22 cellular contexts compared by ENCODE assay signal in genomic region chr16:30136971-30137601, GRCh38. TPM values are rescaled to one million over a fixed set of nuclear protein-coding genes. Genes with fewer than 3 reads are reported as not detected.
DNase-seq lines count a peak whose midpoint lies in the region; TF ChIP-seq lines count a peak whose summit lies in the region.
"Had no signal": no experiment of that assay in that cellular context is flagged by ENCODE, and none has a peak within 500 bp of the region (broad histone marks: within the 10 kb centered on the region; RNA-seq: fewer than 3 reads in every experiment).

No MANE protein-coding gene starts in this region.

- peak overlapping the region in 7 of 8 donors; percentile 3 to 76 (median 65) for H3K27ac ChIP-seq in spleen
- H3K27ac ChIP-seq: 22Rv1, prostate gland had no signal

- H3K4me3 ChIP-seq in spleen: no peak overlapping the region
- H3K4me3 ChIP-seq: prostate gland had no signal

- H3K36me3 ChIP-seq in spleen: no peaks in the 10 kb centered on the region
- H3K36me3 ChIP-seq: prostate gland had no signal

- 53 to 82% (median 78%) methylated on average over 11 of the region's 11 CpGs for WGBS in spleen, 5 donors

- TF ChIP-seq CTCF in spleen (IDR thresholded peaks at IDR 0.05 in 8 of 11, conservative IDR thresholded peaks at IDR 0.05 in 3 of 11): no peak

- DNase-seq in NCI-H510A treated with DMSO at 0.1 percent for 48 hours (lab: John Stamatoyannopoulos, UW) (peak; percentile 36), NCI-H510A (lab: John Stamatoyannopoulos, UW) (no peak), NOMO-1 treated with dmso at 0.1 percent for 144 hours (lab: John Stamatoyannopoulos, UW; ENCODE audit: unreplicated experiment) (peak; percentile 74), globus pallidus (ENCODE audit: low spot score) (peak; percentile 45), spleen (no peak), cerebellum (ENCODE audit: low spot score) (no peak)
- no peak for DNase-seq in stimulated activated CD4-positive, alpha-beta T cell treated with anti-CD3 and anti-CD28 coated beads, Interleukin-15, amount 100 ng/mL, for 24 hours
- no peak for DNase-seq in activated T-cell treated with anti-CD3 and anti-CD28 coated beads, Interleukin-2, amount 50 U/mL, for 1 hour
- DNase-seq: activated B cell treated with CpG ODN at 0.5 μM for 24 hours; activated CD8-positive, alpha-beta T cell treated with anti-CD3 and anti-CD28 coated beads, Interleukin-2, amount 10 ng/mL, durations not matched to agents 7 days and 5 days; activated naive CD8-positive, alpha-beta T cell treated with anti-CD3 and anti-CD28 coated beads, Interleukin-2, amount 10 ng/mL, durations not matched to agents 7 days and 5 days; activated T-cell treated with anti-CD3 and anti-CD28 coated beads, Interleukin-2, amount 50 U/mL, for 72 hours; DMS79; erythroblast; H7; mesenchymal stem cell; natural killer cell; NCI-H2029; RPMI8226; trophoblast cell had no signal

- intact Hi-C loops in spleen (cut with DNase I; ENCODE audit: low total_unique reads): no loop called here

- H3K27me3 ChIP-seq in spleen (replicated peaks in 1 of 7): no peaks in the 10 kb centered on the region

- H3K9me3 ChIP-seq in spleen: no peaks in the 10 kb centered on the region
- H3K9me3 ChIP-seq: prostate gland had no signal

- no peak for TF ChIP-seq POLR2A in spleen (IDR thresholded peaks at IDR 0.05)

- H3K4me1 ChIP-seq in spleen: peaks cover 0 to 62% (median 17%) of the 10 kb centered on the region in 6 donors
- H3K4me1 ChIP-seq: prostate gland had no signal

RNA-seq across cellular contexts. Expression of gene MAPK3, which starts 14.1 kb away (rescaled TPM):
- total RNA-seq in spleen: 100 to 1,000 TPM in 1 of 7 donors, 10 to 100 TPM in 6; 42.3 to 117 (median 93.0) TPM
- 10 to 100 TPM; 28.3 to 61.4 (median 32.8) TPM for polyA plus RNA-seq in spleen
- total RNA-seq in cerebellum: 16.4 TPM

RNA-seq across cellular contexts. Expression of gene GDPD3, which starts 23.7 kb away (rescaled TPM):
- total RNA-seq in spleen (10 to 100 TPM in 4 of 7 donors, 1 to 10 TPM in 3; 4.3 to 15.2 (median 10.2) TPM), cerebellum (1.1 TPM)
- polyA plus RNA-seq in spleen: 10 to 100 TPM in 2 of 3 donors, 1 to 10 TPM in 1; 5.1 to 18.0 (median 14.5) TPM

RNA-seq across cellular contexts. Expression of gene YPEL3, which starts 41.1 kb away (rescaled TPM):
- total RNA-seq in spleen (100 to 1,000 TPM; 108 to 208 (median 127) TPM), cerebellum (19.3 TPM)
- 100 to 1,000 TPM; 152 to 234 (median 223) TPM for polyA plus RNA-seq in spleen

RNA-seq across cellular contexts. Expression of gene TBX6, which starts 45.4 kb away (rescaled TPM):
- total RNA-seq in spleen (1 to 10 TPM in 5 of 7 donors, under 1 TPM in 1, not detected in 1; 0.66 to 3.4 (median 2.2) TPM), cerebellum (0.45 TPM)
- polyA plus RNA-seq in spleen: 1 to 10 TPM; 1.4 to 2.2 (median 1.6) TPM

RNA-seq across cellular contexts. Expression of gene CORO1A, which starts 46.3 kb away (rescaled TPM):
- 100 to 1,000 TPM; 346 to 602 (median 413) TPM for total RNA-seq in spleen
- polyA plus RNA-seq in spleen: 100 to 1,000 TPM; 667 to 757 (median 675) TPM
- total RNA-seq in cerebellum: 14.2 TPM

Comparison
In these comparisons a context has a peak if more than half of its experiments do, and no peak if none do; other contexts are left out.
1. DNase-seq: peak in NCI-H510A treated with DMSO at 0.1 percent for 48 hours (single experiment), NOMO-1 treated with dmso at 0.1 percent for 144 hours (single experiment) and globus pallidus (single experiment); none in NCI-H510A (single experiment), spleen (single experiment), stimulated activated CD4-positive, alpha-beta T cell treated with anti-CD3 and anti-CD28 coated beads, Interleukin-15, amount 100 ng/mL, for 24 hours (single experiment), activated T-cell treated with anti-CD3 and anti-CD28 coated beads, Interleukin-2, amount 50 U/mL, for 1 hour (single experiment) and cerebellum (single experiment).